ENCODE assay signal across 8 cellular contexts in genomic region chr17:14303343-14304221, GRCh38. TPM values are rescaled to one million over a fixed set of nuclear protein-coding genes. Genes with fewer than 3 reads are reported as not detected.
DNase-seq lines count a peak whose midpoint lies in the region; ATAC-seq and TF ChIP-seq lines count a peak whose summit lies in the region.

No MANE protein-coding gene starts in this region.

- H3K27me3 ChIP-seq in esophagus muscularis mucosa (peaks cover 0 to 100% (median 51%) of the 10 kb centered on the region in 4 donors), psoas muscle (ENCODE audit: insufficient read depth in 3 of 3, low read length in 2 of 3) (peaks cover 0 to 91% (median 16%) of the 10 kb centered on the region in 3 donors)

- H3K9me3 ChIP-seq in esophagus muscularis mucosa (no peaks in the 10 kb centered on the region), psoas muscle (no peaks in the 10 kb centered on the region)

- H3K27ac ChIP-seq in esophagus muscularis mucosa (replicated peaks in 1 of 4) = no peak overlapping the region
- H3K27ac ChIP-seq in psoas muscle = no peak overlapping the region

- no peak for TF ChIP-seq CTCF in esophagus muscularis mucosa (IDR thresholded peaks at IDR 0.05)
- TF ChIP-seq CTCF in psoas muscle (IDR thresholded peaks at IDR 0.05) = no peak

- 34% methylated on average over 33 of the region's 56 CpGs for WGBS in esophagus muscularis mucosa
- WGBS in psoas muscle, 3 donors = 19 to 28% (median 25%) methylated on average over 56 of the region's 56 CpGs

- no peak for TF ChIP-seq EP300 in esophagus muscularis mucosa (IDR thresholded peaks at IDR 0.05)

- ATAC-seq in psoas muscle (no peak), GM18511 (IDR thresholded peaks at IDR 0.05; ENCODE audit: unreplicated experiment) (no peak)

- peak overlapping the region; percentile 60 to 66 (median 63) for H3K4me3 ChIP-seq in esophagus muscularis mucosa
- peak overlapping the region; percentile 74 for H3K4me3 ChIP-seq in psoas muscle

- peak; percentile 34 to 38 for DNase-seq in activated CD4-positive, alpha-beta T cell treated with anti-CD3 and anti-CD28 coated beads, Interleukin-2, amount 50 U/mL, for 4 hours
- DNase-seq in esophagus muscularis mucosa (ENCODE audit: extremely low spot score) (no peak), psoas muscle (no peak), NCI-H2227 (lab: John Stamatoyannopoulos, UW; ENCODE audit: unreplicated experiment) (no peak), NCI-H1436 treated with DMSO at 0.1 percent for 48 hours (lab: John Stamatoyannopoulos, UW) (no peak), NCI-H2196 treated with DMSO at 0.1 percent for 48 hours (lab: John Stamatoyannopoulos, UW; ENCODE audit: unreplicated experiment) (no peak)

- peak; percentile 46 for TF ChIP-seq POLR2A in GM19193 (IDR thresholded peaks at IDR 0.05; ENCODE audit: extremely low read depth, insufficient read depth, insufficient read length)
- TF ChIP-seq POLR2A in esophagus muscularis mucosa (IDR thresholded peaks at IDR 0.05; ENCODE audit: low read depth) = no peak

- H3K4me1 ChIP-seq in esophagus muscularis mucosa = peaks cover 41 to 61% (median 55%) of the 10 kb centered on the region in 4 donors
- H3K4me1 ChIP-seq in psoas muscle = peaks cover 13% of the 10 kb centered on the region

- H3K36me3 ChIP-seq in esophagus muscularis mucosa = no peaks in the 10 kb centered on the region
- no peaks in the 10 kb centered on the region for H3K36me3 ChIP-seq in psoas muscle (ENCODE audit: insufficient read depth in 1 of 2, low read depth in 1 of 2)

- intact Hi-C loops in esophagus muscularis mucosa (cut with DNase I) = loop anchor here (2.0 to 10.0 kb wide), 3 partner anchors 226 to 709 kb away; no protein-coding TSS in a partner anchor
- intact Hi-C loops in psoas muscle (cut with DNase I) = loop anchor here (2.0 to 10.0 kb wide), 6 partner anchors 91 to 969 kb away; partner anchors contain the start of gene COX10 (in 2 of the 2)

RNA-seq across cellular contexts. Expression of gene HS3ST3B1, which starts 2.7 kb away (rescaled TPM):
- total RNA-seq in esophagus muscularis mucosa (1 to 10 TPM; 2.5 to 5.5 (median 3.3) TPM), psoas muscle (1 to 10 TPM in 2 of 4 donors, under 1 TPM in 2; 0.63 to 1.5 (median 0.86) TPM)
- polyA plus RNA-seq in psoas muscle = 1 to 10 TPM in 1 of 3 donors, under 1 TPM in 2; 0.23 to 1.6 (median 0.49) TPM

Comparison
In these comparisons a context has a peak if more than half of its experiments do, and no peak if none do; other contexts are left out.
1. DNase-seq: peak in activated CD4-positive, alpha-beta T cell treated with anti-CD3 and anti-CD28 coated beads, Interleukin-2, amount 50 U/mL, for 4 hours (2 of 2); none in esophagus muscularis mucosa (single experiment), psoas muscle (0 of 2), NCI-H2227 (single experiment), NCI-H1436 treated with DMSO at 0.1 percent for 48 hours (single experiment) and NCI-H2196 treated with DMSO at 0.1 percent for 48 hours (single experiment).